10 cellular contexts compared by ENCODE assay signal in genomic region chr14:68949236-68949965, GRCh38. TPM values are rescaled to one million over a fixed set of nuclear protein-coding genes. Genes with fewer than 3 reads are reported as not detected.
DNase-seq lines count a peak whose midpoint lies in the region; ATAC-seq and TF ChIP-seq lines count a peak whose summit lies in the region.
"Had no signal": no experiment of that assay in that cellular context is flagged by ENCODE, and none has a peak within 500 bp of the region (broad histone marks: within the 10 kb centered on the region; RNA-seq: fewer than 3 reads in every experiment).

No MANE protein-coding gene starts in this region.

- H3K4me3 Mint-ChIP-seq in T-cell: peak overlapping the region in 2 of 3 donors; percentile 43 to 74
- H3K4me3 Mint-ChIP-seq in activated T-helper 2 cell treated with anti-CD3 and anti-CD28 coated beads, Interferon-gamma antibody, Interleukin-2, Interleukin-4, amounts not matched to agents 10 μg/mL and 5 μg/mL and 100 μg/mL, durations not matched to agents 14 hours and 24 hours and 36 hours (ENCODE audit: low read depth): no peak overlapping the region
- H3K4me3 Mint-ChIP-seq: activated T-helper 1 cell treated with anti-CD3 and anti-CD28 coated beads, Interleukin-12 subunit alpha, Interleukin-12 subunit beta, Interleukin-2, Interleukin-4 antibody, amounts not matched to agents 30 ng/mL and 10 ng/mL and 1 ng/mL, durations not matched to agents 14 hours and 24 hours and 36 hours had no signal

- no peaks in the 10 kb centered on the region for H3K9me3 Mint-ChIP-seq in T-cell
- H3K9me3 Mint-ChIP-seq in activated T-helper 2 cell treated with anti-CD3 and anti-CD28 coated beads, Interferon-gamma antibody, Interleukin-2, Interleukin-4, amounts not matched to agents 10 μg/mL and 5 μg/mL and 100 μg/mL, durations not matched to agents 14 hours and 24 hours and 36 hours: no peaks in the 10 kb centered on the region
- H3K9me3 Mint-ChIP-seq: activated T-helper 1 cell treated with anti-CD3 and anti-CD28 coated beads, Interleukin-12 subunit alpha, Interleukin-12 subunit beta, Interleukin-2, Interleukin-4 antibody, amounts not matched to agents 30 ng/mL and 10 ng/mL and 1 ng/mL, durations not matched to agents 14 hours and 24 hours and 36 hours had no signal

- H3K9me3 ChIP-seq in BLaER1 (no peaks in the 10 kb centered on the region), fibroblast of lung (ENCODE audit: control insufficient read depth, insufficient read depth, low read depth, low read length) (no peaks in the 10 kb centered on the region), psoas muscle (no peaks in the 10 kb centered on the region)

- H3K79me2 ChIP-seq in fibroblast of lung (ENCODE audit: control insufficient read depth, insufficient read depth, low read length): peaks cover 95% of the 10 kb centered on the region

- CTCF ChIA-PET in T-cell (lab: Charles Lee): interaction anchor here (0.5 to 0.9 kb wide), 4 partner anchors 16 to 62 kb away, joined by 3 read pairs; no protein-coding TSS in a partner anchor

- intact Hi-C loops in psoas muscle (cut with DNase I): no loop called here
- intact Hi-C loops in activated T-helper 2 cell treated with anti-CD3 and anti-CD28 coated beads, Interferon-gamma antibody, Interleukin-2, Interleukin-4, amounts not matched to agents 10 μg/mL and 5 μg/mL and 100 μg/mL, durations not matched to agents 14 hours and 24 hours and 36 hours (cut with micrococcal nuclease): no loop called here

- DNase-seq in T-cell (no peak), fibroblast of lung (ENCODE audit: low read depth in 2 of 2) (peak in 1 of 2 donors; percentile 55), psoas muscle (no peak), AG20443 (ENCODE audit: low spot score) (no peak), NCI-H1436 (lab: John Stamatoyannopoulos, UW) (no peak), DMS 273 (lab: John Stamatoyannopoulos, UW; ENCODE audit: unreplicated experiment) (no peak)
- no peak for DNase-seq in activated T-helper 2 cell treated with anti-CD3 and anti-CD28 coated beads, Interferon-gamma antibody, Interleukin-2, Interleukin-4, amounts not matched to agents 10 μg/mL and 5 μg/mL and 100 μg/mL, durations not matched to agents 14 hours and 24 hours and 36 hours (ENCODE audit: low spot score)
- DNase-seq: islet precursor cell had no signal

- POLR2A ChIA-PET in T-cell (lab: Charles Lee): interaction anchor here in 1 of 2 donors (0.6 kb wide), 1 partner anchor 42 kb away, joined by 3 read pairs; no protein-coding TSS in a partner anchor

- H3K27ac Mint-ChIP-seq in T-cell: peak overlapping the region; percentile 86 to 87
- no peak overlapping the region for H3K27ac Mint-ChIP-seq in activated T-helper 2 cell treated with anti-CD3 and anti-CD28 coated beads, Interferon-gamma antibody, Interleukin-2, Interleukin-4, amounts not matched to agents 10 μg/mL and 5 μg/mL and 100 μg/mL, durations not matched to agents 14 hours and 24 hours and 36 hours
- H3K27ac Mint-ChIP-seq: activated T-helper 1 cell treated with anti-CD3 and anti-CD28 coated beads, Interleukin-12 subunit alpha, Interleukin-12 subunit beta, Interleukin-2, Interleukin-4 antibody, amounts not matched to agents 30 ng/mL and 10 ng/mL and 1 ng/mL, durations not matched to agents 14 hours and 24 hours and 36 hours had no signal

- H3K27ac ChIP-seq in BLaER1: peak overlapping the region; percentile 78
- H3K27ac ChIP-seq in fibroblast of lung (ENCODE audit: insufficient read depth, low read length): peak overlapping the region; percentile 67
- H3K27ac ChIP-seq in psoas muscle: peak overlapping the region; percentile 3

- H3K27me3 ChIP-seq in BLaER1 (no peaks in the 10 kb centered on the region), fibroblast of lung (ENCODE audit: control insufficient read depth, insufficient read depth, low read length) (no peaks in the 10 kb centered on the region), psoas muscle (ENCODE audit: insufficient read depth in 3 of 3, low read length in 2 of 3) (no peaks in the 10 kb centered on the region)

- H3K9ac ChIP-seq in BLaER1 (peak overlapping the region; percentile 66; the same call in 1 of the 2 replicates), fibroblast of lung (ENCODE audit: insufficient read depth, low read length) (no peak overlapping the region)

- ATAC-seq in T-cell (replicated peaks in 1 of 4) (no peak), psoas muscle (no peak)

- peak overlapping the region; percentile 95 for H3K4me2 ChIP-seq in BLaER1
- H3K4me2 ChIP-seq in fibroblast of lung (ENCODE audit: extremely low read depth, insufficient read depth, low read length): peak overlapping the region; percentile 41

- H3K4me1 ChIP-seq in BLaER1 (peaks cover 90% of the 10 kb centered on the region), fibroblast of lung (ENCODE audit: control insufficient read depth, extremely low read depth, insufficient read depth, low read length) (peaks cover 51% of the 10 kb centered on the region), psoas muscle (peaks cover 42% of the 10 kb centered on the region)

- H3K36me3 Mint-ChIP-seq in T-cell: no peaks in the 10 kb centered on the region
- H3K36me3 Mint-ChIP-seq in activated T-helper 2 cell treated with anti-CD3 and anti-CD28 coated beads, Interferon-gamma antibody, Interleukin-2, Interleukin-4, amounts not matched to agents 10 μg/mL and 5 μg/mL and 100 μg/mL, durations not matched to agents 14 hours and 24 hours and 36 hours (ENCODE audit: low read depth): no peaks in the 10 kb centered on the region

- H3K27me3 Mint-ChIP-seq in T-cell: no peaks in the 10 kb centered on the region
- H3K27me3 Mint-ChIP-seq in activated T-helper 2 cell treated with anti-CD3 and anti-CD28 coated beads, Interferon-gamma antibody, Interleukin-2, Interleukin-4, amounts not matched to agents 10 μg/mL and 5 μg/mL and 100 μg/mL, durations not matched to agents 14 hours and 24 hours and 36 hours (ENCODE audit: low read depth): no peaks in the 10 kb centered on the region

- H3K36me3 ChIP-seq in BLaER1 (no peaks in the 10 kb centered on the region), fibroblast of lung (ENCODE audit: control insufficient read depth, insufficient read depth, low read length) (no peaks in the 10 kb centered on the region), psoas muscle (ENCODE audit: insufficient read depth in 1 of 2, low read depth in 1 of 2) (no peaks in the 10 kb centered on the region)

- H2AFZ ChIP-seq in fibroblast of lung (ENCODE audit: low read length): no peak overlapping the region

- H3K4me3 ChIP-seq in BLaER1: no peak overlapping the region
- H3K4me3 ChIP-seq in fibroblast of lung (replicated peaks in 1 of 4; ENCODE audit: control extremely low read depth in 1 of 4, insufficient read depth in 1 of 4, low read depth in 3 of 4, low read length in 4 of 4): no peak overlapping the region
- H3K4me3 ChIP-seq in psoas muscle: no peak overlapping the region

- TF ChIP-seq CTCF in fibroblast of lung (conservative IDR thresholded peaks at IDR 0.05 in 1 of 2, IDR thresholded peaks at IDR 0.05 in 1 of 2; ENCODE audit: low read depth in 1 of 2, low read length in 2 of 2): no peak
- no peak for TF ChIP-seq CTCF in psoas muscle (IDR thresholded peaks at IDR 0.05)

- H4K20me1 ChIP-seq in BLaER1: 0 out of 2 replicates have a peak, but pooled peaks cover 7% of the 10 kb centered on the region
- peaks cover 3% of the 10 kb centered on the region for H4K20me1 ChIP-seq in fibroblast of lung (ENCODE audit: control insufficient read depth, extremely low read depth, insufficient read depth, low read length)

- peaks cover 84 to 91% (median 90%) of the 10 kb centered on the region in 3 donors for H3K4me1 Mint-ChIP-seq in T-cell
- peaks cover 20% of the 10 kb centered on the region for H3K4me1 Mint-ChIP-seq in activated T-helper 2 cell treated with anti-CD3 and anti-CD28 coated beads, Interferon-gamma antibody, Interleukin-2, Interleukin-4, amounts not matched to agents 10 μg/mL and 5 μg/mL and 100 μg/mL, durations not matched to agents 14 hours and 24 hours and 36 hours (ENCODE audit: low read depth)

- WGBS in psoas muscle, 3 donors: 44 to 56% (median 49%) methylated on average over 7 of the region's 7 CpGs

RNA-seq across cellular contexts. Expression of gene ACTN1, which starts 29.7 kb away (rescaled TPM):
- total RNA-seq in T-cell (100 to 1,000 TPM in 4 of 5 donors, 10 to 100 TPM in 1; 84.8 to 219 (median 122) TPM), fibroblast of lung (178 and 254 TPM in 2 replicates), psoas muscle (10 to 100 TPM; 10.9 to 23.7 (median 16.0) TPM)
- polyA plus RNA-seq in fibroblast of lung (578 and 729 TPM in 2 replicates), psoas muscle (1 to 10 TPM; 5.8 to 9.1 (median 6.2) TPM)
- 491 and 638 TPM in 2 replicates for polyA plus RNA-seq in fibroblast of lung (2012)
- 1,123 and 1,490 TPM in 2 replicates for polyA minus RNA-seq in fibroblast of lung (ENCODE audit: low replicate concordance)
- 133 and 134 TPM in 2 replicates for total RNA-seq in activated T-helper 2 cell treated with anti-CD3 and anti-CD28 coated beads, Interferon-gamma antibody, Interleukin-2, Interleukin-4, amounts not matched to agents 10 μg/mL and 5 μg/mL and 100 μg/mL, durations not matched to agents 14 hours and 24 hours and 36 hours

Comparison
In these comparisons a context has a peak if more than half of its experiments do, and no peak if none do; other contexts are left out.
1. H3K27ac ChIP-seq: peak in every context shown above with its lines; median percentile 78 in BLaER1; 67 in fibroblast of lung; 3 in psoas muscle.